Comparison of ENCODE assay signal across 2 cellular contexts in genomic region chr13:76677047-76677446, GRCh38.
TF ChIP-seq lines count a peak whose summit lies in the region.

No MANE protein-coding gene starts in this region.

TF ChIP-seq in SK-N-SH, 30 proteins besides CTCF, POLR2A, EP300 and RAD21 (continued from another document):
- TF ChIP-seq ZBTB33 (IDR thresholded peaks at IDR 0.05; ENCODE audit: borderline replicate concordance, low read depth) (no peak), FOXJ3 (CRISPR knock-in tag; IDR thresholded peaks at IDR 0.05) (no peak), CHD2 (IDR thresholded peaks at IDR 0.05; ENCODE audit: low read length, partially characterized antibody) (no peak), GATA2 (CRISPR knock-in tag; IDR thresholded peaks at IDR 0.05) (no peak), YY1 (IDR thresholded peaks at IDR 0.05; ENCODE audit: low read depth) (no peak), NRF1 (IDR thresholded peaks at IDR 0.05; ENCODE audit: low read depth, low read length) (no peak), REST (IDR thresholded peaks at IDR 0.05; ENCODE audit: low read depth, low read length) (no peak), TEAD4 (IDR thresholded peaks at IDR 0.05; ENCODE audit: borderline replicate concordance, insufficient read depth) (no peak)

TF ChIP-seq in SK-N-SH treated with all-trans-retinoic acid at 6 μM for 48 hours, 23 proteins besides CTCF, POLR2A, EP300 and RAD21 (continued from another document):
- TF ChIP-seq PPARA (CRISPR knock-in tag; IDR thresholded peaks at IDR 0.05; ENCODE audit: borderline replicate concordance) (no peak), CSRNP3 (CRISPR knock-in tag; IDR thresholded peaks at IDR 0.05) (no peak), CREB5 (CRISPR knock-in tag; IDR thresholded peaks at IDR 0.05; ENCODE audit: low read depth) (no peak)
